ENCODE assay signal across 7 cellular contexts in the genomic region with DNA sequence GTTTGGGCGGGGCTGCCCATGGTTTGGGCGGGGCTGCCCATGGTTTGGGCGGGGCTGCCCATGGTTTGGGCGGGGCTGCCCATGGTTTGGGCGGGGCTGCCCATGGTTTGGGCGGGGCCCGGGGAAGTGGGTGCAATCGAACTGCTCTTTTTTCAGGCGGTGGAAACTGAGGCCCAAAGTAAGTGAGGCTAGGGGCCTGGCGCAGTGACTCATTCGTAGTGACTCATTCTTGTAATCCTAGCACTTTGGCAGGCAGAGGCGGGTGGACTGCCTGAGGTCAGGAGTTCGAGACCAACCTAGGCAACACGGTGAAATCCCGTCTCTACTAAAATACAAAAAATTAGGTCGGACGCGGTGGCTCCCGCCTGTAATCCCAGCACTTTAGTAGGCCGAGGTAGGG. TPM values are rescaled to one million over a fixed set of nuclear protein-coding genes. Genes with fewer than 3 reads are reported as not detected.
DNase-seq lines count a peak whose midpoint lies in the region; ATAC-seq and TF ChIP-seq lines count a peak whose summit lies in the region.
"Not testable (repeated sequence)": the region's sequence is repeated elsewhere in the genome, so short reads cannot be mapped to it uniquely, and the experiment has no call there.

No MANE protein-coding gene starts in this region.

- H3K27me3 ChIP-seq in HCT116 (ENCODE audit: insufficient read depth, low read length); ascending aorta; naive thymus-derived CD4-positive, alpha-beta T cell (ENCODE audit: control insufficient read depth in 2 of 2, insufficient read depth in 2 of 2, low read length in 2 of 2): not testable (repeated sequence)

- H3K9me3 Mint-ChIP-seq in naive thymus-derived CD4-positive, alpha-beta T cell = not testable (repeated sequence)

- H4K20me1 ChIP-seq in HCT116 (ENCODE audit: insufficient read depth) (peaks cover 13% of the 10 kb centered on the region; the same call in 1 of the 2 replicates), OCI-LY7 (ENCODE audit: insufficient read depth, low read length) (peaks cover 14% of the 10 kb centered on the region)

- not testable (repeated sequence) for H3K9me3 ChIP-seq in HCT116 (ENCODE audit: control insufficient read depth in 1 of 2, insufficient read depth in 1 of 2, low read depth in 1 of 2, low read length in 2 of 2); OCI-LY7 (ENCODE audit: low read length); ascending aorta; naive thymus-derived CD4-positive, alpha-beta T cell (ENCODE audit: control insufficient read depth in 2 of 3, low read length in 3 of 3)

- not testable (repeated sequence) for H3K9me2 ChIP-seq in HCT116 (ENCODE audit: insufficient read depth); OCI-LY7 (ENCODE audit: insufficient read depth, low read length)

- DNase-seq in HCT116 (ENCODE audit: low read depth, low spot score) = peak; percentile 84
- DNase-seq in OCI-LY7 (ENCODE audit: low spot score) = peak; percentile 62
- peak; percentile 72 to 79 for DNase-seq in activated CD4-positive, alpha-beta T cell treated with anti-CD3 and anti-CD28 coated beads, Interleukin-2, amount 50 U/mL, for 48 hours
- peak in 1 of 2 donors; percentile 73 for DNase-seq in ascending aorta (ENCODE audit: low spot score in 2 of 2)
- peak; percentile 40 for DNase-seq in globus pallidus (ENCODE audit: low spot score)
- peak in 2 of 9 donors; percentile 64 to 75 for DNase-seq in naive thymus-derived CD4-positive, alpha-beta T cell
- DNase-seq in stimulated activated CD4-positive, alpha-beta T cell treated with anti-CD3 and anti-CD28 coated beads, Interleukin-4, amount 100 ng/mL, for 24 hours = peak; percentile 74

- H3K4me3 Mint-ChIP-seq in naive thymus-derived CD4-positive, alpha-beta T cell = peak overlapping the region in 9 of 10 donors; percentile 25 to 99 (median 72)

- not testable (repeated sequence) for H3K27me3 Mint-ChIP-seq in naive thymus-derived CD4-positive, alpha-beta T cell

- not testable (repeated sequence) for TF ChIP-seq CTCF in HCT116 (IDR thresholded peaks at IDR 0.05 in 2 of 3, conservative IDR thresholded peaks at IDR 0.05 in 1 of 3; ENCODE audit: borderline replicate concordance in 1 of 3, insufficient read depth in 1 of 3, low read depth in 2 of 3, low read length in 2 of 3); OCI-LY7 (conservative IDR thresholded peaks at IDR 0.05; ENCODE audit: low read length); ascending aorta (IDR thresholded peaks at IDR 0.05)

- peak overlapping the region; percentile 49; the same call in 1 of the 2 replicates for H3K27ac ChIP-seq in HCT116 (ENCODE audit: low read depth, low read length)
- H3K27ac ChIP-seq in OCI-LY7 (ENCODE audit: low read depth, low read length, poor library complexity, severe bottlenecking); naive thymus-derived CD4-positive, alpha-beta T cell (ENCODE audit: low read depth, low read length): not testable (repeated sequence)
- H3K27ac ChIP-seq in ascending aorta = peak overlapping the region; percentile 54 to 88

- not testable (repeated sequence) for TF ChIP-seq RAD21 in HCT116 (IDR thresholded peaks at IDR 0.05; ENCODE audit: low read depth)

- RAD21 ChIA-PET in HCT116 (lab: Charles Lee; ENCODE audit: low non-redundant PET in 1 of 2, low total read pairs in 2 of 2, uncharacterized antibody in 2 of 2, unreplicated experiment in 2 of 2) = not testable (repeated sequence)

- peaks cover 3 to 15% of the 10 kb centered on the region in 2 experiments; a peak in 3 of 4 replicates for H3K4me1 ChIP-seq in HCT116 (ENCODE audit: control insufficient read depth in 1 of 2, insufficient read depth in 2 of 2, low read length in 2 of 2)
- peaks cover 41% of the 10 kb centered on the region for H3K4me1 ChIP-seq in OCI-LY7 (ENCODE audit: insufficient read depth, low read length, poor library complexity, severe bottlenecking)
- peaks cover 5 to 13% of the 10 kb centered on the region in 2 donors for H3K4me1 ChIP-seq in ascending aorta
- peaks cover 17 to 22% of the 10 kb centered on the region in 2 donors for H3K4me1 ChIP-seq in naive thymus-derived CD4-positive, alpha-beta T cell (ENCODE audit: control insufficient read depth in 2 of 2, insufficient read depth in 2 of 2, low read length in 2 of 2)

- H3K79me2 ChIP-seq in HCT116 (ENCODE audit: insufficient read depth, low read length) = peaks cover 45% of the 10 kb centered on the region
- peaks cover 38% of the 10 kb centered on the region for H3K79me2 ChIP-seq in OCI-LY7 (ENCODE audit: insufficient read depth, low read depth, low read length)

- CTCF ChIA-PET in HCT116 (lab: Charles Lee); OCI-LY7 (lab: Charles Lee; ENCODE audit: unreplicated experiment); naive thymus-derived CD4-positive, alpha-beta T cell (lab: Charles Lee): not testable (repeated sequence)

- intact Hi-C loops in HCT116 (cut with micrococcal nuclease) = loop anchor here (5.0 kb wide), 1 partner anchor 152 kb away; the partner anchor contains the start of gene DCK
- intact Hi-C loops in OCI-LY7 (cut with micrococcal nuclease; ENCODE audit: unreplicated experiment); ascending aorta (cut with DNase I); naive thymus-derived CD4-positive, alpha-beta T cell (cut with micrococcal nuclease): not testable (repeated sequence)

- H3K4me1 Mint-ChIP-seq in naive thymus-derived CD4-positive, alpha-beta T cell = peaks cover 8 to 36% (median 25%) of the 10 kb centered on the region in 7 donors

- H3K9ac ChIP-seq in HCT116 (ENCODE audit: low read length) = 0 out of 2 replicates have a peak overlapping the region, but pooled peaks have one; percentile 11

- not testable (repeated sequence) for TF ChIP-seq POLR2A in HCT116 (IDR thresholded peaks at IDR 0.05; ENCODE audit: borderline replicate concordance, extremely low read depth, insufficient read depth, insufficient read length)

- H3K4me3 ChIP-seq in HCT116 (replicated peaks in 1 of 2; ENCODE audit: low read depth in 1 of 2, low read length in 2 of 2) = peak overlapping the region; percentile 24 to 42
- H3K4me3 ChIP-seq in OCI-LY7 (ENCODE audit: low read depth, low read length, poor library complexity, severe bottlenecking); naive thymus-derived CD4-positive, alpha-beta T cell (ENCODE audit: low read length): not testable (repeated sequence)
- H3K4me3 ChIP-seq in ascending aorta = peak overlapping the region; percentile 0 to 88

- H3K4me2 ChIP-seq in HCT116 (ENCODE audit: low read length) (peak overlapping the region; percentile 66), OCI-LY7 (ENCODE audit: low read length) (peak overlapping the region; percentile 0; the same call in 1 of the 2 replicates)

- peak; percentile 53 for ATAC-seq in HCT116
- not testable (repeated sequence) for ATAC-seq in naive thymus-derived CD4-positive, alpha-beta T cell

- H3K27ac Mint-ChIP-seq in naive thymus-derived CD4-positive, alpha-beta T cell = peak overlapping the region in 7 of 9 donors; percentile 28 to 94 (median 76)

- peaks cover 0 to 10% (median under 1%) of the 10 kb centered on the region in 5 donors for H3K36me3 Mint-ChIP-seq in naive thymus-derived CD4-positive, alpha-beta T cell

- POLR2A ChIA-PET in HCT116 (lab: Charles Lee) (interaction anchor here (0.8 kb wide), 1 partner anchor 153 kb away, joined by 3 read pairs; the partner anchor contains the start of gene DCK), OCI-LY7 (lab: Charles Lee) (interaction anchor here (0.7 kb wide), 1 partner anchor 152 kb away, joined by 3 read pairs; no protein-coding TSS in a partner anchor)
- POLR2A ChIA-PET in naive thymus-derived CD4-positive, alpha-beta T cell (lab: Charles Lee) = interaction anchor here (1.0 to 3.6 kb wide), 10 partner anchors 8 to 1080 kb away, joined by 3 to 43 read pairs (median 8); partner anchors contain the start of genes DCK, MOB1B, SULT1B1 and UTP3

- H2AFZ ChIP-seq in HCT116 (ENCODE audit: low read depth, low read length, poor library complexity, severe bottlenecking) = peak overlapping the region; percentile 68
- not testable (repeated sequence) for H2AFZ ChIP-seq in OCI-LY7 (ENCODE audit: low read length)

- not testable (repeated sequence) for H3K36me3 ChIP-seq in HCT116 (ENCODE audit: control insufficient read depth in 1 of 2, insufficient read depth in 2 of 2, low read length in 2 of 2); ascending aorta; naive thymus-derived CD4-positive, alpha-beta T cell (ENCODE audit: control insufficient read depth in 2 of 3, insufficient read depth in 3 of 3, low read length in 3 of 3)
- H3K36me3 ChIP-seq in OCI-LY7 (ENCODE audit: insufficient read depth, low read length) = peaks cover 21% of the 10 kb centered on the region

- BruUV-seq in HCT116 (replicated peaks; lab: Mats Ljungman, UMichigan); OCI-LY7 (replicated peaks; lab: Mats Ljungman, UMichigan): not testable (repeated sequence)

TF ChIP-seq in HCT116, 20 proteins besides CTCF, POLR2A, EP300 and RAD21:
- peak; percentile 91 for TF ChIP-seq JUND (IDR thresholded peaks at IDR 0.05)
- peak; percentile 76 for TF ChIP-seq SP1 (IDR thresholded peaks at IDR 0.05; ENCODE audit: low read depth)
- peak; percentile 94 for TF ChIP-seq CBX3 (IDR thresholded peaks at IDR 0.05; ENCODE audit: low read depth)
- peak; percentile 93 for TF ChIP-seq FOSL1 (IDR thresholded peaks at IDR 0.05; ENCODE audit: low read depth)

RNA-seq across cellular contexts. Expression of gene GRSF1, which starts 0.4 kb away (rescaled TPM):
- total RNA-seq in HCT116 (2021; ENCODE audit: unreplicated experiment) = 131 TPM
- 80.9 and 102 TPM in 2 replicates for polyA plus RNA-seq in HCT116 (2012)
- total RNA-seq in OCI-LY7 (2014; rRNA removed; shearing (Covaris generic)) = 32.8 and 36.7 TPM in 2 replicates
- 52.8 and 67.0 TPM in 2 replicates for total RNA-seq in OCI-LY7 (2022)
- 23.3 TPM for total RNA-seq in ascending aorta
- 10 to 100 TPM; 35.9 to 76.0 (median 48.0) TPM for total RNA-seq in naive thymus-derived CD4-positive, alpha-beta T cell
- polyA plus RNA-seq in naive thymus-derived CD4-positive, alpha-beta T cell = 100 to 1,000 TPM in 1 of 2 donors, 10 to 100 TPM in 1; 89.9 to 111 TPM
